In genomic region chr3:23590874-23591273, GRCh38 we compare ENCODE assay signal across 1 cellular context.
TF ChIP-seq lines count a peak whose summit lies in the region.

No MANE protein-coding gene starts in this region.

TF ChIP-seq in GM12878, 131 proteins besides CTCF, POLR2A, EP300 and RAD21 (continued from another document and continues in another):
- TF ChIP-seq, protein P1, sequence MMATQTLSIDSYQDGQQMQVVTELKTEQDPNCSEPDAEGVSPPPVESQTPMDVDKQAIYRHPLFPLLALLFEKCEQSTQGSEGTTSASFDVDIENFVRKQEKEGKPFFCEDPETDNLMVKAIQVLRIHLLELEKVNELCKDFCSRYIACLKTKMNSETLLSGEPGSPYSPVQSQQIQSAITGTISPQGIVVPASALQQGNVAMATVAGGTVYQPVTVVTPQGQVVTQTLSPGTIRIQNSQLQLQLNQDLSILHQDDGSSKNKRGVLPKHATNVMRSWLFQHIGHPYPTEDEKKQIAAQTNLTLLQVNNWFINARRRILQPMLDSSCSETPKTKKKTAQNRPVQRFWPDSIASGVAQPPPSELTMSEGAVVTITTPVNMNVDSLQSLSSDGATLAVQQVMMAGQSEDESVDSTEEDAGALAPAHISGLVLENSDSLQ (IDR thresholded peaks at IDR 0.05): peak; percentile 36
- peak; percentile 67 to 70; a peak in 2 of 4 replicates for TF ChIP-seq IKZF2 (IDR thresholded peaks at IDR 0.05)
- TF ChIP-seq CUX1 (IDR thresholded peaks at IDR 0.05; ENCODE audit: insufficient replicate concordance, low read depth, low read length): peak; percentile 84
- no peak for TF ChIP-seq BCL3 (IDR thresholded peaks at IDR 0.05; ENCODE audit: borderline replicate concordance, insufficient read depth, low read depth, low read length, poor library complexity, severe bottlenecking)
- peak; percentile 79 for TF ChIP-seq DPF2 (IDR thresholded peaks at IDR 0.05)
- TF ChIP-seq, protein P2, sequence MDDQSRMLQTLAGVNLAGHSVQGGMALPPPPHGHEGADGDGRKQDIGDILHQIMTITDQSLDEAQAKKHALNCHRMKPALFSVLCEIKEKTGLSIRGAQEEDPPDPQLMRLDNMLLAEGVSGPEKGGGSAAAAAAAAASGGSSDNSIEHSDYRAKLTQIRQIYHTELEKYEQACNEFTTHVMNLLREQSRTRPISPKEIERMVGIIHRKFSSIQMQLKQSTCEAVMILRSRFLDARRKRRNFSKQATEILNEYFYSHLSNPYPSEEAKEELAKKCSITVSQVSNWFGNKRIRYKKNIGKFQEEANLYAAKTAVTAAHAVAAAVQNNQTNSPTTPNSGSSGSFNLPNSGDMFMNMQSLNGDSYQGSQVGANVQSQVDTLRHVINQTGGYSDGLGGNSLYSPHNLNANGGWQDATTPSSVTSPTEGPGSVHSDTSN (IDR thresholded peaks at IDR 0.05; ENCODE audit: insufficient replicate concordance, low read depth, low read length): no peak
- TF ChIP-seq, protein P3, sequence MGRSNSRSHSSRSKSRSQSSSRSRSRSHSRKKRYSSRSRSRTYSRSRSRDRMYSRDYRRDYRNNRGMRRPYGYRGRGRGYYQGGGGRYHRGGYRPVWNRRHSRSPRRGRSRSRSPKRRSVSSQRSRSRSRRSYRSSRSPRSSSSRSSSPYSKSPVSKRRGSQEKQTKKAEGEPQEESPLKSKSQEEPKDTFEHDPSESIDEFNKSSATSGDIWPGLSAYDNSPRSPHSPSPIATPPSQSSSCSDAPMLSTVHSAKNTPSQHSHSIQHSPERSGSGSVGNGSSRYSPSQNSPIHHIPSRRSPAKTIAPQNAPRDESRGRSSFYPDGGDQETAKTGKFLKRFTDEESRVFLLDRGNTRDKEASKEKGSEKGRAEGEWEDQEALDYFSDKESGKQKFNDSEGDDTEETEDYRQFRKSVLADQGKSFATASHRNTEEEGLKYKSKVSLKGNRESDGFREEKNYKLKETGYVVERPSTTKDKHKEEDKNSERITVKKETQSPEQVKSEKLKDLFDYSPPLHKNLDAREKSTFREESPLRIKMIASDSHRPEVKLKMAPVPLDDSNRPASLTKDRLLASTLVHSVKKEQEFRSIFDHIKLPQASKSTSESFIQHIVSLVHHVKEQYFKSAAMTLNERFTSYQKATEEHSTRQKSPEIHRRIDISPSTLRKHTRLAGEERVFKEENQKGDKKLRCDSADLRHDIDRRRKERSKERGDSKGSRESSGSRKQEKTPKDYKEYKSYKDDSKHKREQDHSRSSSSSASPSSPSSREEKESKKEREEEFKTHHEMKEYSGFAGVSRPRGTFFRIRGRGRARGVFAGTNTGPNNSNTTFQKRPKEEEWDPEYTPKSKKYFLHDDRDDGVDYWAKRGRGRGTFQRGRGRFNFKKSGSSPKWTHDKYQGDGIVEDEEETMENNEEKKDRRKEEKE (IDR thresholded peaks at IDR 0.05): no peak
- no peak for TF ChIP-seq SPI1 (IDR thresholded peaks at IDR 0.05; ENCODE audit: borderline replicate concordance, insufficient read depth, low read depth, low read length)
- peak; percentile 70; the same call in 1 of the 2 replicates for TF ChIP-seq MTA3 (IDR thresholded peaks at IDR 0.05; ENCODE audit: borderline replicate concordance, low read length)
- peak; percentile 58 for TF ChIP-seq RELB (IDR thresholded peaks at IDR 0.05; ENCODE audit: low read depth)
- TF ChIP-seq GATAD2B (conservative IDR thresholded peaks at IDR 0.05; ENCODE audit: low read depth): peak; percentile 65; the same call in 1 of the 2 replicates
- TF ChIP-seq CHD2 (IDR thresholded peaks at IDR 0.05; ENCODE audit: borderline replicate concordance, low read depth, low read length): 0 out of 2 replicates have a peak, but pooled peaks have one; percentile 47
- TF ChIP-seq BCL11A (IDR thresholded peaks at IDR 0.05; ENCODE audit: low read depth, low read length): peak; percentile 59
- peak; percentile 55; the same call in 1 of the 2 replicates for TF ChIP-seq IRF4 (IDR thresholded peaks at IDR 0.05; ENCODE audit: low read depth, low read length)
- no peak for TF ChIP-seq MYB (IDR thresholded peaks at IDR 0.05; ENCODE audit: borderline replicate concordance, low read depth, low read length)
- peak in 1 of 2 experiments; percentile 36; a peak in 1 of 4 replicates for TF ChIP-seq ETV6 (conservative IDR thresholded peaks at IDR 0.05 in 1 of 2, IDR thresholded peaks at IDR 0.05 in 1 of 2; ENCODE audit: borderline replicate concordance in 1 of 2, low read depth in 1 of 2)
- 0 out of 2 replicates have a peak, but pooled peaks have one; percentile 41 for TF ChIP-seq EED (IDR thresholded peaks at IDR 0.05; ENCODE audit: low read depth)
- peak; percentile 86 for TF ChIP-seq ATF2 (IDR thresholded peaks at IDR 0.05; ENCODE audit: low read length)
- TF ChIP-seq CEBPB (IDR thresholded peaks at IDR 0.05; ENCODE audit: borderline replicate concordance in 1 of 2, low read depth in 2 of 2, low read length in 2 of 2): 0 out of 4 replicates have a peak, but pooled peaks of 1 of the 2 experiments have one; percentile 15
- TF ChIP-seq ZBTB4 (CRISPR knock-in tag; IDR thresholded peaks at IDR 0.05): no peak
- peak; percentile 37; the same call in 1 of the 2 replicates for TF ChIP-seq PML (IDR thresholded peaks at IDR 0.05; ENCODE audit: low read length)
- no peak for TF ChIP-seq E2F4 (IDR thresholded peaks at IDR 0.05; ENCODE audit: low read depth, low read length)
- peak; percentile 49; the same call in 1 of the 2 replicates for TF ChIP-seq BACH1 (IDR thresholded peaks at IDR 0.05; ENCODE audit: borderline replicate concordance)
- TF ChIP-seq IRF5 (IDR thresholded peaks at IDR 0.05; ENCODE audit: borderline replicate concordance): no peak
- no peak for TF ChIP-seq RBBP5 (conservative IDR thresholded peaks at IDR 0.05)
- peak; percentile 91 for TF ChIP-seq SKIL (IDR thresholded peaks at IDR 0.05; ENCODE audit: low read depth, poor library complexity, severe bottlenecking)
- TF ChIP-seq MEF2A (IDR thresholded peaks at IDR 0.05; ENCODE audit: insufficient read depth, low read depth, low read length): peak; percentile 98
